In the genomic region with DNA sequence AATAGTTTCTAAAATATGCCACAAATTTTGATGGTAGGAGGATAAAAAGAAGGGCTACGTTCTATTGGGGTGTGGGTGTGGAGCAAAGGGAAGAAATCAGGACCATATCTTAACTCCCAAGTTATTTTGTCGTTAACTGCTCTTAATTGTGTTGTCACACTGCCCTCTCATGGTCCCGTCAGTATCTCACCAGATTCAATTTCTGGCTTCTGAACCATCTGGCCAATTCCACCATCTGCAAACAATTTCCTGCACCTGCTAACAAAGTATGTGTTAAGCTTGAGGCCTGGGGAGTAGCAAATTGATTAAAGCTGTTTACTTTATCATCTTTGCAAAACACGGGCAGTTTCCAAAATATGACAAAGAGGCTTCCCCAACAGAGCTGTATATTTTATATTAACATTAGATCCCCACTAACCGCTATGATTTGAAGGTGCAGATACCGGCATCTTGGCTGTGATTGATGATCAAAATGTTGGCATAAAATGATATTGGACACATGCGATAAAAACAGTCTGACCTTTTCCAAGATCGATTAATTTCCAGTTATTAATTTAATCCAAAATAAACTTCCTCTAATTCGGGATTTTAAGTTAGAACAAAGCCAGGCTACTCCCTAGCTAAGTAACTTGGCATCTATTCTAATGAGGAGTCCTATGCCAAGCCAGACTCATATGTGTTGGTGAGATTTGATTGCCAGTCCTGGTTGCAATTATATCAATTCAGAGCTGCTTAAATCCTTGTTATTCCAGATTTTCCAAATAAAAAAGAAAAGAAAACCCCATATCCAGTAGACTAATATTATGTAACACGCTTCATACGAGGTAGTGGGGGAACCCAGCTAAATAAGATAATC, we compare ENCODE assay signal across 1 cellular context.
TF ChIP-seq lines count a peak whose summit lies in the region.

No MANE protein-coding gene starts in this region.

TF ChIP-seq in SK-N-SH, 30 proteins besides CTCF, POLR2A, EP300 and RAD21 (continued from another document):
- TF ChIP-seq USF2 (IDR thresholded peaks at IDR 0.05; ENCODE audit: borderline replicate concordance, low read depth, low read length) (no peak), POLR2AphosphoS5 (IDR thresholded peaks at IDR 0.05; ENCODE audit: low read depth, low read length) (peak; percentile 85), GABPA (IDR thresholded peaks at IDR 0.05; ENCODE audit: low read depth) (no peak), RFX5 (IDR thresholded peaks at IDR 0.05; ENCODE audit: low read length) (no peak), RCOR1 (IDR thresholded peaks at IDR 0.05; ENCODE audit: low read length) (peak; percentile 99), FOXM1 (IDR thresholded peaks at IDR 0.05; ENCODE audit: low read depth) (no peak)
- TF ChIP-seq, protein P1, sequence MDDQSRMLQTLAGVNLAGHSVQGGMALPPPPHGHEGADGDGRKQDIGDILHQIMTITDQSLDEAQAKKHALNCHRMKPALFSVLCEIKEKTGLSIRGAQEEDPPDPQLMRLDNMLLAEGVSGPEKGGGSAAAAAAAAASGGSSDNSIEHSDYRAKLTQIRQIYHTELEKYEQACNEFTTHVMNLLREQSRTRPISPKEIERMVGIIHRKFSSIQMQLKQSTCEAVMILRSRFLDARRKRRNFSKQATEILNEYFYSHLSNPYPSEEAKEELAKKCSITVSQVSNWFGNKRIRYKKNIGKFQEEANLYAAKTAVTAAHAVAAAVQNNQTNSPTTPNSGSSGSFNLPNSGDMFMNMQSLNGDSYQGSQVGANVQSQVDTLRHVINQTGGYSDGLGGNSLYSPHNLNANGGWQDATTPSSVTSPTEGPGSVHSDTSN (IDR thresholded peaks at IDR 0.05): peak; percentile 37
